ENCODE assay signal across 8 cellular contexts in the genomic region with DNA sequence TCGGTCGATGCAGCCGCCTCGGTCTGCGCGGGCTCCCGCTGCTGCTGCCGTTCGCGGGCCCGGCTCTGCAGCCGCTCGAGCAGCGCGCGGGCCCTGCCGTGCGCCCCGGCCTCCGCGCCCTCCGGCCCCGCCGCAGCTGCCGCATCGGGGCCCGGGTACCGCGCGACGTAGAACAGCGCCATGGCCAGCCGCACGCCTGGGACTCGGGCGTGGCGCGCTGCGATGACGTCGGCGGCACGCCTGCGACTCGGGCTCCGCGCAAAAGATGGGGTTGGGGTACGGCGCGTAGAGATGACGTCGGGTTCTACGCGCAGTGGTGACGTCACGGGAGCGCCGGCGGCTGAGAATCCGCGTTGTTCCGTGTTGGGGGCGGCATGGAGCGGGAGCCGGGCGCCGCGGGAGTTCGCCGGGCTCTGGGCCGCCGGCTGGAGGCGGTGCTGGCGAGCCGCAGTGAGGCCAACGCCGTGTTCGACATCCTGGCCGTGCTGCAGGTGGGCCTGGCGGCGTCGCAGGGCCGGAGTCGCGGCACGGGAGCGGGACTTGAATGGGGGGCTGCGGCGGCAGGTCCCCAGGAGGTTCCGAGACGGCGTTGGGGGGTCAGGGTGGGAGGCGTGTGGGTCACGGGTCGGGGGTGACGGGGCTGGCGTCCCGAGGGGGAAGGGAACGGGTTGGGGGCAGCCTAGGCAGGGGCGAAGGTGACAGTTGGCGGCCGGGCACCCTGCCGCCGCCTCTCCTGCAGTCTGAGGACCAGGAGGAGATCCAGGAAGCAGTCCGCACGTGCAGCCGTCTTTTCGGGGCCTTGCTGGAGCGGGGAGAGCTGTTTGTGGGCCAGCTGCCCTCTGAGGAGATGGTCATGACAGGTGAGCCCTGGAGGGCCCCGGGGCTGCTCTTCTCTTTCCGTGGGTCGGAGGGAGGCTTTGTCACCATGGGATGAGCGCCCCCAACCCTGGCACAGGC. TPM values are rescaled to one million over a fixed set of nuclear protein-coding genes. Genes with fewer than 3 reads are reported as not detected.
DNase-seq lines count a peak whose midpoint lies in the region; ATAC-seq and TF ChIP-seq lines count a peak whose summit lies in the region.

TSS of gene DDX51 (minus strand) at position 205 of the 957 bp plus-strand sequence. CDS start at position 182, 23 bp downstream.
TSS of gene NOC4L (plus strand) at position 343 of the 957 bp plus-strand sequence. CDS start at position 375, 32 bp downstream.

- H3K9me3 ChIP-seq in osteoblast (ENCODE audit: low read depth, low read length) (no peaks in the 10 kb centered on the region), thoracic aorta (no peaks in the 10 kb centered on the region)

- H3K36me3 ChIP-seq in osteoblast (ENCODE audit: insufficient read depth, low read length): peaks cover 29% of the 10 kb centered on the region
- peaks cover 30% of the 10 kb centered on the region for H3K36me3 ChIP-seq in thoracic aorta

- DNase-seq in GM10248 (ENCODE audit: extremely low spot score) (peak; percentile 98), NCI-H1048 (lab: John Stamatoyannopoulos, UW) (peak; percentile 85), glutamatergic neuron (peak; percentile 97), osteoblast (ENCODE audit: insufficient read length, low spot score, missing footprints) (peak; percentile 100), thoracic aorta (ENCODE audit: low spot score) (peak; percentile 73)

- no peaks in the 10 kb centered on the region for H3K9me3 Mint-ChIP-seq in activated naive CD4-positive, alpha-beta T cell treated with anti-CD3 and anti-CD28 coated beads, Interleukin-2, amount 50 U/mL, for 24 hours
- peaks cover 17% of the 10 kb centered on the region for H3K9me3 Mint-ChIP-seq in glutamatergic neuron (ENCODE audit: unreplicated experiment)

- H3K27ac ChIP-seq in osteoblast (ENCODE audit: low read depth, low read length) (peak within 1 kb of the TSS; percentile 82), thoracic aorta (peak within 1 kb of the TSS; percentile 78 to 93)

- H3K27me3 Mint-ChIP-seq in activated naive CD4-positive, alpha-beta T cell treated with anti-CD3 and anti-CD28 coated beads, Interleukin-2, amount 50 U/mL, for 24 hours: no peaks in the 10 kb centered on the region
- H3K27me3 Mint-ChIP-seq in glutamatergic neuron (ENCODE audit: unreplicated experiment): peaks cover 23% of the 10 kb centered on the region

- ATAC-seq in HG02571 (IDR thresholded peaks at IDR 0.05; ENCODE audit: unreplicated experiment): peak; percentile 68
- peak; percentile 83 for ATAC-seq in SK-N-SH treated with all-trans-retinoic acid at 6 μM for 48 hours
- peak; percentile 95 for ATAC-seq in thoracic aorta (ENCODE audit: insufficient number of reproducible peaks, low FRiP score, low read depth)

- peaks cover 33% of the 10 kb centered on the region for H3K4me1 Mint-ChIP-seq in activated naive CD4-positive, alpha-beta T cell treated with anti-CD3 and anti-CD28 coated beads, Interleukin-2, amount 50 U/mL, for 24 hours
- H3K4me1 Mint-ChIP-seq in glutamatergic neuron (ENCODE audit: low read depth, unreplicated experiment): peaks cover 5% of the 10 kb centered on the region

- H3K36me3 Mint-ChIP-seq in activated naive CD4-positive, alpha-beta T cell treated with anti-CD3 and anti-CD28 coated beads, Interleukin-2, amount 50 U/mL, for 24 hours: peaks cover 6% of the 10 kb centered on the region
- no peaks in the 10 kb centered on the region for H3K36me3 Mint-ChIP-seq in glutamatergic neuron (ENCODE audit: unreplicated experiment)

- H3K4me3 Mint-ChIP-seq in activated naive CD4-positive, alpha-beta T cell treated with anti-CD3 and anti-CD28 coated beads, Interleukin-2, amount 50 U/mL, for 24 hours: peak within 1 kb of the TSS; percentile 96
- H3K4me3 Mint-ChIP-seq in glutamatergic neuron (ENCODE audit: unreplicated experiment): peak within 1 kb of the TSS; percentile 89

- CTCF ChIA-PET in GM10248 (lab: Yijun Ruan, JAX): interaction anchor here (1.4 to 1.7 kb wide), 2 partner anchors 9 kb away, joined by 3 to 11 read pairs; no protein-coding TSS in a partner anchor

- H3K79me2 ChIP-seq in osteoblast (ENCODE audit: insufficient read depth, low read length): peaks cover 51% of the 10 kb centered on the region

- POLR2A ChIA-PET in GM10248 (lab: Yijun Ruan, JAX): no interaction called here

- peak within 1 kb of the TSS; percentile 59 for H2AFZ ChIP-seq in osteoblast (ENCODE audit: low read length)

- H4K20me1 ChIP-seq in osteoblast (ENCODE audit: insufficient read depth, low read length): peaks cover 23% of the 10 kb centered on the region

- peak within 1 kb of the TSS; percentile 92 for H3K4me3 ChIP-seq in osteoblast (ENCODE audit: insufficient read depth, low read length)
- H3K4me3 ChIP-seq in thoracic aorta: peak within 1 kb of the TSS; percentile 93

- no peaks in the 10 kb centered on the region for H3K27me3 ChIP-seq in osteoblast (ENCODE audit: insufficient read depth, low read length)
- no peaks in the 10 kb centered on the region for H3K27me3 ChIP-seq in thoracic aorta (replicated peaks; ENCODE audit: insufficient read depth)

- TF ChIP-seq CTCF in GM10248 (IDR thresholded peaks at IDR 0.05; ENCODE audit: control extremely low read depth, extremely low read depth, low read depth, missing control alignments): no peak
- no peak for TF ChIP-seq CTCF in glutamatergic neuron (IDR thresholded peaks at IDR 0.05; ENCODE audit: partially characterized antibody, unreplicated experiment)
- TF ChIP-seq CTCF in osteoblast (IDR thresholded peaks at IDR 0.05; ENCODE audit: extremely low read depth, low read depth, low read length): no peak
- no peak for TF ChIP-seq CTCF in thoracic aorta (IDR thresholded peaks at IDR 0.05)

- peaks cover 16% of the 10 kb centered on the region for H3K4me1 ChIP-seq in osteoblast (ENCODE audit: insufficient read depth, low read length)
- H3K4me1 ChIP-seq in thoracic aorta (ENCODE audit: control insufficient read depth in 1 of 2, low read depth in 2 of 2): peaks cover 14 to 25% of the 10 kb centered on the region in 2 donors

- H3K27ac Mint-ChIP-seq in activated naive CD4-positive, alpha-beta T cell treated with anti-CD3 and anti-CD28 coated beads, Interleukin-2, amount 50 U/mL, for 24 hours: peak within 1 kb of the TSS; percentile 99
- peak within 1 kb of the TSS; percentile 73 for H3K27ac Mint-ChIP-seq in glutamatergic neuron (ENCODE audit: unreplicated experiment)

- H3K4me2 ChIP-seq in osteoblast (ENCODE audit: insufficient read depth, low read length): peak within 1 kb of the TSS; percentile 96

TF ChIP-seq in SK-N-SH treated with all-trans-retinoic acid at 6 μM for 48 hours, 23 proteins besides CTCF, POLR2A, EP300 and RAD21:
- 0 out of 2 replicates have a peak, but pooled peaks have one; percentile 17 for TF ChIP-seq CSDC2 (CRISPR knock-in tag; IDR thresholded peaks at IDR 0.05)
- TF ChIP-seq TCF4 (CRISPR knock-in tag; IDR thresholded peaks at IDR 0.05; ENCODE audit: borderline replicate concordance): no peak

RNA-seq across cellular contexts. Expression of gene DDX51, which starts in this region (rescaled TPM):
- 24.9 TPM for total RNA-seq in glutamatergic neuron (ENCODE audit: unreplicated experiment)
- 6.2 and 7.4 TPM in 2 replicates for total RNA-seq in osteoblast
- 10 to 100 TPM in 1 of 2 donors, 1 to 10 TPM in 1; 9.7 to 24.8 TPM for total RNA-seq in thoracic aorta

RNA-seq across cellular contexts. Expression of gene NOC4L, which starts in this region (rescaled TPM):
- total RNA-seq in glutamatergic neuron (ENCODE audit: unreplicated experiment): 17.8 TPM
- 7.7 and 11.2 TPM in 2 replicates for total RNA-seq in osteoblast
- total RNA-seq in thoracic aorta: 1 to 10 TPM; 5.9 to 8.5 TPM

Comparison
In these comparisons a context has a peak if more than half of its experiments do, and no peak if none do; other contexts are left out.
1. Peak in every context shown above with its lines: DNase-seq, ATAC-seq, H3K4me3 ChIP-seq and H3K27ac ChIP-seq.